In the genomic region with DNA sequence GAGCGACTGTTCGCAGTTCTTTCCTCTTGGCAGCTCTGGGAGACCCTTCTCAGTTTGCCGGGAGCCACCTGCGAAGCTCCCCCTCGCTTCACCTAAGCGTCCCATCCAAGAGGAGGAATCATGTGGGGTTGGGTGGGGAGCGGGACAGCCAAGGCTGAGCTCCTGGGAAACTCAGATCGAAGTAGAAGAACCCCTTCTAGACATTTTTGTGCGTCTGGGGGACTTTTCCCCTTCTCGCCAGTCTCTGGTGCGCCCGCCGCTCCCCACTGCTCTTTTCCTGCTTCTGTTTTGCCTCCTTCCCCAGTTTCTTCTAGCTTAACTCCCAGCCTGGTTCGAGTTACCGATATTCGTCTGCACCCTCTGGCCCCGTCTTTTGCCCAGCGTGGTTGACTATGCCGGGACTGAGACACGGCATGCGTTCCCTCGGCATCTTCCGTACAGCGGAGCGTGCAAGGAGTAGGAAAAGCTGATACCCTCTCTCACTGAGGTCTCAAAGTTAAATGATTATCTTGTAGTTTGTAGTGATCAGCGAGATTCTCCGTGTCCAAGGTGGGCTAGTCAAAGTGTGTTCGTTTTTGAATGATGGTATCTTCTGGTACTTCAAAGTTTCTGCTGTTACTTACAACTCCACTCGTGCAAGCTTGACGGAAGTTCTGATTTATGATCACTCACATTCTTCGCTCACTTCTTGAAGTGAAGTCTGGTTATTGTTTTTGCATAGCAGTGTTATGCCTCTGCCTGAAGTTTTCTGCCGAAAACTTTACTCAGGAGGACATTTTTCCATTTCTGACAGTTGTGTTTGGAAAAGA, we compare ENCODE assay signal across 8 cellular contexts. TPM values are rescaled to one million over a fixed set of nuclear protein-coding genes. Genes with fewer than 3 reads are reported as not detected.
DNase-seq lines count a peak whose midpoint lies in the region; ATAC-seq, FAIRE-seq and TF ChIP-seq lines count a peak whose summit lies in the region.

No MANE protein-coding gene starts in this region.

- H3K36me3 Mint-ChIP-seq in astrocyte (ENCODE audit: low read depth, unreplicated experiment) = no peaks in the 10 kb centered on the region

- peak overlapping the region; percentile 93 for H3K27ac Mint-ChIP-seq in astrocyte (ENCODE audit: unreplicated experiment)

- H3K9me3 ChIP-seq in BLaER1 = no peaks in the 10 kb centered on the region
- H3K9me3 ChIP-seq in SU-DHL-6 (ENCODE audit: insufficient read depth, low read length) = no peaks in the 10 kb centered on the region
- no peaks in the 10 kb centered on the region for H3K9me3 ChIP-seq in astrocyte (ENCODE audit: insufficient read depth, low read depth, low read length)

- H3K4me1 ChIP-seq in BLaER1 (peaks cover 36% of the 10 kb centered on the region), astrocyte (ENCODE audit: insufficient read depth, low read length) (peaks cover 12% of the 10 kb centered on the region)

- H3K4me3 ChIP-seq in BLaER1 (peak overlapping the region; percentile 93), SU-DHL-6 (ENCODE audit: insufficient read depth, low read length, poor library complexity, severe bottlenecking) (peak overlapping the region; percentile 88), astrocyte (ENCODE audit: insufficient read depth, low read depth, low read length) (peak overlapping the region; percentile 89)

- H2AFZ ChIP-seq in SU-DHL-6 (ENCODE audit: low read depth, low read length, severe bottlenecking) = peak overlapping the region; percentile 84
- H2AFZ ChIP-seq in astrocyte (ENCODE audit: low read depth, low read length) = peak overlapping the region; percentile 93

- no peaks in the 10 kb centered on the region for H3K9me2 ChIP-seq in SU-DHL-6 (replicated peaks; ENCODE audit: insufficient read depth, low read length)

- H3K9ac ChIP-seq in BLaER1 = peak overlapping the region; percentile 93
- H3K9ac ChIP-seq in SU-DHL-6 (ENCODE audit: low read length) = peak overlapping the region; percentile 86
- H3K9ac ChIP-seq in astrocyte (ENCODE audit: low read length) = peak overlapping the region; percentile 90

- H3F3A ChIP-seq in SU-DHL-6 (ENCODE audit: insufficient read depth) = peaks cover 8% of the 10 kb centered on the region; the same call in 1 of the 2 replicates

- H3K4me2 ChIP-seq in BLaER1 (peak overlapping the region; percentile 93), SU-DHL-6 (ENCODE audit: low read depth, low read length, poor library complexity, severe bottlenecking) (peak overlapping the region; percentile 97), astrocyte (ENCODE audit: low read length) (peak overlapping the region; percentile 93)

- H3K27me3 Mint-ChIP-seq in astrocyte (ENCODE audit: low read depth, unreplicated experiment) = no peaks in the 10 kb centered on the region

- no peaks in the 10 kb centered on the region for H3K27me3 ChIP-seq in BLaER1
- no peaks in the 10 kb centered on the region for H3K27me3 ChIP-seq in SU-DHL-6 (ENCODE audit: low read length)
- H3K27me3 ChIP-seq in astrocyte (ENCODE audit: insufficient read depth, low read length) = no peaks in the 10 kb centered on the region

- peaks cover 15% of the 10 kb centered on the region for H3K4me1 Mint-ChIP-seq in astrocyte (ENCODE audit: low read depth, unreplicated experiment)

- ATAC-seq in HG03571 (IDR thresholded peaks at IDR 0.05; ENCODE audit: unreplicated experiment) = peak; percentile 26
- ATAC-seq in sciatic nerve = peak; percentile 40

- H3K4me3 Mint-ChIP-seq in astrocyte (ENCODE audit: unreplicated experiment) = peak overlapping the region; percentile 95

- intact Hi-C loops in sciatic nerve (cut with DNase I) = no loop called here

- no peaks in the 10 kb centered on the region for H3K36me3 ChIP-seq in BLaER1
- no peaks in the 10 kb centered on the region for H3K36me3 ChIP-seq in SU-DHL-6 (ENCODE audit: low read length)
- H3K36me3 ChIP-seq in astrocyte (ENCODE audit: insufficient read depth, low read length) = no peaks in the 10 kb centered on the region

- FAIRE-seq in astrocyte (lab: Jason Lieb, UNC) = no peak

- no peak for TF ChIP-seq CTCF in SU-DHL-6 (IDR thresholded peaks at IDR 0.05; ENCODE audit: insufficient read depth, low read length, poor library complexity, severe bottlenecking)
- TF ChIP-seq CTCF in astrocyte (IDR thresholded peaks at IDR 0.05; ENCODE audit: insufficient read depth, low read depth, low read length) = no peak

- no peaks in the 10 kb centered on the region for H4K20me1 ChIP-seq in BLaER1
- peaks cover 2% of the 10 kb centered on the region; the same call in 1 of the 2 replicates for H4K20me1 ChIP-seq in SU-DHL-6 (ENCODE audit: low read depth, low read length)
- peaks cover 17% of the 10 kb centered on the region for H4K20me1 ChIP-seq in astrocyte (ENCODE audit: insufficient read depth, low read length)

- H3K27ac ChIP-seq in BLaER1 = peak overlapping the region; percentile 99
- peak overlapping the region; percentile 50 for H3K27ac ChIP-seq in SU-DHL-6 (ENCODE audit: low read depth, low read length)
- H3K27ac ChIP-seq in astrocyte (ENCODE audit: low read depth, low read length) = peak overlapping the region; percentile 100

- DNase-seq in GM19240 (ENCODE audit: insufficient read length, low spot score) (peak; percentile 2), astrocyte (ENCODE audit: low read depth) (peak; percentile 41), hypothalamus (lab: John Stamatoyannopoulos, UW) (peak in 31 of 51 donors; percentile 6 to 75 (median 38)), sciatic nerve (ENCODE audit: low spot score) (peak; percentile 64), NCI-H1436 (lab: John Stamatoyannopoulos, UW) (no peak)

- H3K79me2 ChIP-seq in SU-DHL-6 (ENCODE audit: insufficient read depth, low read length) (peaks cover 74% of the 10 kb centered on the region), astrocyte (ENCODE audit: insufficient read depth, low read length) (peaks cover 25% of the 10 kb centered on the region)

- H3K9me3 Mint-ChIP-seq in astrocyte (ENCODE audit: unreplicated experiment) = no peaks in the 10 kb centered on the region

RNA-seq across cellular contexts. Expression of a gene that starts 0.7 kb away (rescaled TPM):
- total RNA-seq in astrocyte (8.9 and 9.3 TPM in 2 replicates), sciatic nerve (11.9 TPM)

RNA-seq across cellular contexts. Expression of a gene that starts 1.1 kb away (rescaled TPM):
- total RNA-seq in astrocyte (46.2 and 50.6 TPM in 2 replicates), sciatic nerve (66.9 TPM)

Comparison
In these comparisons a context has a peak if more than half of its experiments do, and no peak if none do; other contexts are left out.
1. H3K27ac ChIP-seq: peak in every context shown above with its lines; median percentile 100 in astrocyte; 99 in BLaER1; 50 in SU-DHL-6.